In genomic region chr20:1225729-1226313, GRCh38 we compare ENCODE assay signal across 8 cellular contexts. TPM values are rescaled to one million over a fixed set of nuclear protein-coding genes. Genes with fewer than 3 reads are reported as not detected.
DNase-seq lines count a peak whose midpoint lies in the region; ATAC-seq and FAIRE-seq lines count a peak whose summit lies in the region.

Gene RAD21L1 (plus strand): TSS chr20:1226044. CDS start chr20:1228454, 2,410 bp downstream.

- H3K36me3 Mint-ChIP-seq in activated T-cell treated with anti-CD3 and anti-CD28 coated beads, Interleukin-2, amount 50 U/mL, for 24 hours (ENCODE audit: low read depth), result no peaks in the 10 kb centered on the region

- no peak for FAIRE-seq in GM19239 (lab: Jason Lieb, UNC)

- H3K4me3 Mint-ChIP-seq in activated T-cell treated with anti-CD3 and anti-CD28 coated beads, Interleukin-2, amount 50 U/mL, for 24 hours, result peak within 1 kb of the TSS; percentile 79

- H3K36me3 ChIP-seq in esophagus (ENCODE audit: control insufficient read depth in 2 of 2, insufficient read depth in 2 of 2, low read length in 1 of 2), result no peaks in the 10 kb centered on the region
- H3K36me3 ChIP-seq in muscle layer of colon (ENCODE audit: insufficient read depth, low read length), result no peaks in the 10 kb centered on the region

- H3K9ac ChIP-seq in muscle layer of colon (ENCODE audit: low read length), result no peak within 1 kb of the TSS

- peaks cover 24% of the 10 kb centered on the region for H3K27me3 Mint-ChIP-seq in activated T-cell treated with anti-CD3 and anti-CD28 coated beads, Interleukin-2, amount 50 U/mL, for 24 hours

- H3K9me3 Mint-ChIP-seq in activated T-cell treated with anti-CD3 and anti-CD28 coated beads, Interleukin-2, amount 50 U/mL, for 24 hours, result peaks cover 6% of the 10 kb centered on the region

- no peak for ATAC-seq in GM18861 (IDR thresholded peaks at IDR 0.05; ENCODE audit: unreplicated experiment)

- H3K27ac Mint-ChIP-seq in activated T-cell treated with anti-CD3 and anti-CD28 coated beads, Interleukin-2, amount 50 U/mL, for 24 hours, result peak within 1 kb of the TSS; percentile 37

- WGBS in esophagus, 2 donors, result 3% methylated on average over 21 to 66 of the region's 66 CpGs

- H3K4me3 ChIP-seq in esophagus (ENCODE audit: low read depth in 1 of 2, low read length in 2 of 2) (peak within 1 kb of the TSS; percentile 34 to 40), muscle layer of colon (ENCODE audit: low read depth in 1 of 2, low read length in 2 of 2) (peak within 1 kb of the TSS; percentile 28 to 37)

- DNase-seq in A172 (ENCODE audit: low spot score) (peak; percentile 45), GM19239 (ENCODE audit: insufficient read length, low spot score) (peak; percentile 61), NCI-H82 (lab: John Stamatoyannopoulos, UW) (peak; percentile 93)
- DNase-seq in activated T-cell treated with anti-CD3 and anti-CD28 coated beads, Interleukin-2, amount 50 U/mL, for 24 hours, result peak; percentile 83
- peak; percentile 61 to 79 for DNase-seq in stimulated activated CD8-positive, alpha-beta memory T cell treated with anti-CD3 and anti-CD28 coated beads, Interleukin-2, amount 100 ng/mL, for 48 hours (ENCODE audit: low read depth in 2 of 2)

- H3K4me1 ChIP-seq in esophagus (ENCODE audit: control insufficient read depth in 2 of 2, insufficient read depth in 2 of 2, low read length in 1 of 2) (peaks cover 3 to 4% of the 10 kb centered on the region in 2 donors), muscle layer of colon (ENCODE audit: insufficient read depth, low read length) (no peaks in the 10 kb centered on the region)

- peak within 1 kb of the TSS in 1 of 2 donors; percentile 15 for H3K27ac ChIP-seq in esophagus (ENCODE audit: low read depth in 2 of 2, low read length in 1 of 2)
- no peak within 1 kb of the TSS for H3K27ac ChIP-seq in muscle layer of colon (ENCODE audit: low read depth, low read length)

- no peaks in the 10 kb centered on the region for H3K27me3 ChIP-seq in esophagus (ENCODE audit: control insufficient read depth in 1 of 2, insufficient read depth in 2 of 2, low read length in 2 of 2)
- H3K27me3 ChIP-seq in muscle layer of colon (ENCODE audit: control insufficient read depth in 1 of 2, insufficient read depth in 2 of 2, low read length in 2 of 2), result peaks cover 20 to 34% of the 10 kb centered on the region in 2 donors

- H3K9me3 ChIP-seq in esophagus (ENCODE audit: control insufficient read depth in 2 of 2, insufficient read depth in 1 of 2, low read depth in 1 of 2, low read length in 1 of 2) (no peaks in the 10 kb centered on the region), muscle layer of colon (ENCODE audit: low read length) (no peaks in the 10 kb centered on the region)

- peaks cover 15% of the 10 kb centered on the region for H3K4me1 Mint-ChIP-seq in activated T-cell treated with anti-CD3 and anti-CD28 coated beads, Interleukin-2, amount 50 U/mL, for 24 hours (ENCODE audit: low read depth)

RNA-seq across cellular contexts. Expression of gene RAD21L1, which starts in this region (rescaled TPM):
- total RNA-seq in A172 (2014; rRNA removed; shearing (Covaris generic)), result 0.07 and 0.90 TPM in 2 replicates
- not detected for polyA plus RNA-seq in esophagus

Comparison
In these comparisons a context has a peak if more than half of its experiments do, and no peak if none do; other contexts are left out.
1. Peak in DNase-seq in A172; RNA of the gene not detected or under 1 TPM.